ENCODE assay signal across 3 cellular contexts in genomic region chr12:20370841-20371240, GRCh38.
TF ChIP-seq lines count a peak whose summit lies in the region.

No MANE protein-coding gene starts in this region.

TF ChIP-seq in SK-N-SH, 30 proteins besides CTCF, POLR2A, EP300 and RAD21 (continues in another document):
- TF ChIP-seq USF1 (IDR thresholded peaks at IDR 0.05; ENCODE audit: borderline replicate concordance, low read depth) (no peak), REST (IDR thresholded peaks at IDR 0.05; ENCODE audit: low read depth, low read length) (no peak), ZBTB33 (IDR thresholded peaks at IDR 0.05; ENCODE audit: borderline replicate concordance, low read depth) (no peak), PBX3 (IDR thresholded peaks at IDR 0.05) (no peak), FOXM1 (IDR thresholded peaks at IDR 0.05; ENCODE audit: low read depth) (no peak), USF2 (IDR thresholded peaks at IDR 0.05; ENCODE audit: borderline replicate concordance, low read depth, low read length) (no peak)

TF ChIP-seq in SK-N-SH treated with all-trans-retinoic acid at 6 μM for 48 hours, 23 proteins besides CTCF, POLR2A, EP300 and RAD21 (continued from another document):
- TF ChIP-seq CREB5 (CRISPR knock-in tag; IDR thresholded peaks at IDR 0.05; ENCODE audit: low read depth) (no peak), ZNF8 (CRISPR knock-in tag; IDR thresholded peaks at IDR 0.05) (no peak), PATZ1 (CRISPR knock-in tag; IDR thresholded peaks at IDR 0.05; ENCODE audit: borderline replicate concordance) (no peak), CSRNP3 (CRISPR knock-in tag; IDR thresholded peaks at IDR 0.05) (no peak), TSHZ2 (CRISPR knock-in tag; IDR thresholded peaks at IDR 0.05) (no peak), POU6F1 (CRISPR knock-in tag; IDR thresholded peaks at IDR 0.05; ENCODE audit: borderline replicate concordance, low read depth) (no peak), ZFP30 (CRISPR knock-in tag; IDR thresholded peaks at IDR 0.05) (no peak), ZFP3 (CRISPR knock-in tag; IDR thresholded peaks at IDR 0.05) (no peak), ZNF565 (CRISPR knock-in tag; conservative IDR thresholded peaks at IDR 0.05; ENCODE audit: low read depth) (no peak), ZNF70 (CRISPR knock-in tag; IDR thresholded peaks at IDR 0.05) (no peak), GLIS3 (CRISPR knock-in tag; IDR thresholded peaks at IDR 0.05) (no peak), OSR1 (CRISPR knock-in tag; IDR thresholded peaks at IDR 0.05) (no peak), ESRRG (CRISPR knock-in tag; IDR thresholded peaks at IDR 0.05) (no peak), ZC3H10 (CRISPR knock-in tag; IDR thresholded peaks at IDR 0.05) (no peak)

TF ChIP-seq in endothelial cell of umbilical vein, 7 proteins besides CTCF, POLR2A, EP300 and RAD21 (continued from another document):
- TF ChIP-seq JUN (IDR thresholded peaks at IDR 0.05; ENCODE audit: borderline replicate concordance, insufficient read depth, insufficient read length, low read depth) (no peak), MYC (IDR thresholded peaks at IDR 0.05; ENCODE audit: low read depth, low read length) (no peak), FOS (IDR thresholded peaks at IDR 0.05; ENCODE audit: borderline replicate concordance, insufficient read depth, low read length) (no peak)
